Comparison of ENCODE assay signal across 23 cellular contexts in the genomic region with DNA sequence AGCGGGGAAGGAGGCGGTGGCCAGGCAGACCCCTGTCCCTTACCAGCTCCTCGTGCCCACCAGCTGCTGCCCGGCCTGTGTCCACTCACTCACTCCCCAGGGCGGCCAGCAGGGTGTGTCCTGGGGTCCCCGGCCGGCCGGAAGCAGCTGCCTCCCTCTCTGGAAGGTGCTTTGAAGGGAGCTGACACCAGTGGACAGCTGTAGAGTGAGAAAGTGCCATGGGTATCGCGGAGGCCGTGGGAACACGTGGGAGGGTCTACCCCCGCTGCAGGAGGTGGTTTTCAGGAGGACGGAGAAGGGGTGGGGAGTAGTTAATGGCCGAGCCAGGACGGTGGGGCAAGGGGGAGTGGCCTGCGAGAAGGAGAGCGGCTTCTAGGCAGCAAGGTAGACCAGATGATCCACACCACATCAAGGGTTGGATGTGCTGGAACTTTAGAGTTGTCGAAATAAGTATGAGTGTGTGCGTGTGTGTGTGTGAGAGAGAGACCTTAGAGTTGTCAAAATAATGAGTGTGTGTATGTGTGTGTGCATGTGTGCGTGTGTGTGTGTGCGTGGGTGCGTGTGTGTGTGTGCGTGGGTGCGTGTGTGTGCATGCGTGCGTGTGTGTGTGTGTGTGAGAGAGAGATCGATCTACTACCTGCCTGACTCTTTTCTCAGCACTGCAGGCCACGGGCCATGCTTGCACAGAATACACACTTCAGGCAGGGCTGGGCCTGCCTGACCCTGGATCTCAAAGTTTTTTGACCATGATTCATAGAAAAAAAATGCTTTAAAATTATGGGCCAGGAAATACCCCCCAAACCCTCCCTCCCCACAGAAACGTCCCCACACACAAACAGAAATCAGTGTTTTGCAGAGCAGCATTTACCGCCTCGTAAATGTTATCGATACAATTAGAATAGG. TPM values are rescaled to one million over a fixed set of nuclear protein-coding genes. Genes with fewer than 3 reads are reported as not detected.
DNase-seq lines count a peak whose midpoint lies in the region; FAIRE-seq and TF ChIP-seq lines count a peak whose summit lies in the region.
"Had no signal": no experiment of that assay in that cellular context is flagged by ENCODE, and none has a peak within 500 bp of the region (broad histone marks: within the 10 kb centered on the region; RNA-seq: fewer than 3 reads in every experiment).

No MANE protein-coding gene starts in this region.

- H3K9me3 ChIP-seq in AG04450 (ENCODE audit: control insufficient read depth, insufficient read depth, low read length) (peaks cover 15% of the 10 kb centered on the region; the same call in 1 of the 2 replicates), keratinocyte (ENCODE audit: control insufficient read depth, low read depth, low read length) (no peaks in the 10 kb centered on the region)
- H3K9me3 ChIP-seq: neutrophil, suprapubic skin, vagina had no signal

- H3K27ac ChIP-seq in AG04450 (ENCODE audit: low read depth, low read length) (peak overlapping the region; percentile 11), keratinocyte (ENCODE audit: control insufficient read depth, insufficient read depth, low read length) (no peak overlapping the region)
- H3K27ac ChIP-seq: coronary artery, neutrophil, suprapubic skin, vagina had no signal

- dilution Hi-C loops in keratinocyte (cut with MboI; ENCODE audit: extremely low pct_ligation_motif_present, low sequenced_read_pairs): no loop called here

- peak; percentile 41 for FAIRE-seq in keratinocyte (lab: Jason Lieb, UNC)
- FAIRE-seq: GM12892 had no signal

- in situ Hi-C loops in astrocyte of the cerebellum (cut with HindIII; ENCODE audit: low sequenced_read_pairs): no loop called here

- H3K4me3 ChIP-seq in AG04450 (ENCODE audit: low read depth, low read length) (no peak overlapping the region), astrocyte of the cerebellum (ENCODE audit: low read depth, low read length) (no peak overlapping the region), keratinocyte (ENCODE audit: control insufficient read depth in 2 of 3, extremely low read depth in 1 of 3, insufficient read depth in 2 of 3, low read depth in 1 of 3, low read length in 3 of 3) (no peak overlapping the region)
- H3K4me3 ChIP-seq: coronary artery, suprapubic skin, vagina had no signal

- POLR2A ChIA-PET in AG04450 (lab: Yijun Ruan, JAX): no interaction called here

- H3K79me2 ChIP-seq in keratinocyte (ENCODE audit: control insufficient read depth, insufficient read depth, low read length): peaks cover 4% of the 10 kb centered on the region

- H3K36me3 ChIP-seq in keratinocyte (ENCODE audit: control insufficient read depth in 2 of 2, extremely low read depth in 1 of 2, insufficient read depth in 2 of 2, low read length in 2 of 2): peaks cover 0 to 4% of the 10 kb centered on the region in 2 experiments
- H3K36me3 ChIP-seq: neutrophil, suprapubic skin, vagina had no signal

- no peak for DNase-seq in AG04450 (ENCODE audit: low read depth, low spot score)
- DNase-seq in HS-5 (ENCODE audit: low read depth): peak; percentile 19
- no peak for DNase-seq in astrocyte of the cerebellum (ENCODE audit: low read depth)
- DNase-seq in keratinocyte (ENCODE audit: low read depth, low spot score): no peak
- no peak for DNase-seq in activated T-cell treated with anti-CD3 and anti-CD28 coated beads, Interleukin-2, amount 50 U/mL, for 48 hours
- DNase-seq in NCI-H1417 treated with DMSO at 0.1 percent for 48 hours (lab: John Stamatoyannopoulos, UW): no peak
- DNase-seq in RKO (ENCODE audit: low spot score): no peak
- DNase-seq in DMS53 (lab: John Stamatoyannopoulos, UW): no peak
- DNase-seq: activated CD4-positive, CD25-positive, alpha-beta regulatory T cell; activated CD8-positive, alpha-beta T cell treated with anti-CD3 and anti-CD28 coated beads, Interleukin-2, amount 10 ng/mL, durations not matched to agents 7 days and 5 days; activated naive CD4-positive, alpha-beta T cell treated with anti-CD3 and anti-CD28 coated beads, Interleukin-2, amount 50 U/mL, for 16 hours; activated T-cell treated with anti-CD3 and anti-CD28 coated beads, Interleukin-2, amount 50 U/mL, for 4 hours; DMS 273 treated with DMSO at 0.1 percent for 48 hours; left colon; NCI-H1092 treated with DMSO at 0.1 percent for 48 hours; NCI-H748 treated with DMSO at 0.1 percent for 48 hours; OCI-M1; T-helper 9 cell had no signal

- H3K4me1 ChIP-seq in keratinocyte (ENCODE audit: control insufficient read depth, extremely low read depth, insufficient read depth, low read length): peaks cover 11% of the 10 kb centered on the region
- H3K4me1 ChIP-seq: suprapubic skin, vagina had no signal

- peaks cover 17% of the 10 kb centered on the region for H4K20me1 ChIP-seq in keratinocyte (ENCODE audit: control insufficient read depth, extremely low read depth, insufficient read depth, low read length)

- H3K27me3 ChIP-seq in AG04450 (ENCODE audit: control insufficient read depth, insufficient read depth, low read length): no peaks in the 10 kb centered on the region
- H3K27me3 ChIP-seq in keratinocyte (ENCODE audit: control insufficient read depth, extremely low read depth, insufficient read depth, low read length): no peaks in the 10 kb centered on the region
- H3K27me3 ChIP-seq: neutrophil, vagina had no signal

- H3K4me2 ChIP-seq in keratinocyte (ENCODE audit: control insufficient read depth, extremely low read depth, insufficient read depth, low read depth, low read length): no peak overlapping the region

- CTCF ChIA-PET in AG04450 (lab: Charles Lee): no interaction called here

- no peak for TF ChIP-seq CTCF in AG04450 (IDR thresholded peaks at IDR 0.05; ENCODE audit: low read depth, low read length)
- peak; percentile 4 for TF ChIP-seq CTCF in astrocyte of the cerebellum (IDR thresholded peaks at IDR 0.05; ENCODE audit: low read depth, low read length, missing control alignments)
- no peak for TF ChIP-seq CTCF in keratinocyte (optimal IDR thresholded peaks at IDR 0.05 in 1 of 3, IDR thresholded peaks at IDR 0.05 in 1 of 3, conservative IDR thresholded peaks at IDR 0.05 in 1 of 3; ENCODE audit: extremely low read depth in 1 of 3, insufficient read depth in 2 of 3, low read length in 3 of 3)

- no peak overlapping the region for H2AFZ ChIP-seq in keratinocyte (ENCODE audit: control insufficient read depth, low read length)

- no peak overlapping the region for H3K9ac ChIP-seq in keratinocyte (ENCODE audit: control insufficient read depth, extremely low read depth, insufficient read depth, low read length)

- peaks cover 2% of the 10 kb centered on the region for H3K9me1 ChIP-seq in keratinocyte (ENCODE audit: control insufficient read depth, extremely low read depth, insufficient read depth, low read length)

RNA-seq across cellular contexts. Expression of gene CDH4, which starts 43.9 kb away (rescaled TPM):
- polyA plus RNA-seq in AG04450 (2011; rRNA removed) (1.6 and 2.1 TPM in 2 replicates), keratinocyte (1.1 to 7.9 TPM (median 2.2 TPM) in 3 replicates)
- 3.6 and 4.5 TPM in 2 replicates for polyA minus RNA-seq in AG04450 (2011; rRNA and poly(A)+ RNA removed)
- polyA plus RNA-seq in keratinocyte (2011; ENCODE audit: low read depth): 3.1 TPM
- polyA plus RNA-seq in keratinocyte (2011; cell fraction: cytosol; rRNA removed): 1.4 and 2.8 TPM in 2 replicates
- 6.6 and 8.1 TPM in 2 replicates for polyA plus RNA-seq in keratinocyte (2011; cell fraction: nucleus; rRNA removed)
- 6.3 and 12.5 TPM in 2 replicates for polyA plus RNA-seq in keratinocyte (2012; ENCODE audit: low replicate concordance)
- polyA minus RNA-seq in keratinocyte: 4.2 to 41.0 TPM (median 7.3 TPM) in 3 replicates
- polyA minus RNA-seq in keratinocyte (2011; cell fraction: cytosol; rRNA and poly(A)+ RNA removed): 7.7 TPM
- 13.7 and 16.7 TPM in 2 replicates for polyA minus RNA-seq in keratinocyte (2011; cell fraction: nucleus; rRNA and poly(A)+ RNA removed)
